Comparison of ENCODE assay signal across 8 cellular contexts in genomic region chr19:664913-665443, GRCh38. TPM values are rescaled to one million over a fixed set of nuclear protein-coding genes. Genes with fewer than 3 reads are reported as not detected.
DNase-seq lines count a peak whose midpoint lies in the region; ATAC-seq, FAIRE-seq and TF ChIP-seq lines count a peak whose summit lies in the region.

No MANE protein-coding gene starts in this region.

- H3K36me3 Mint-ChIP-seq in activated CD4-positive, alpha-beta T cell treated with anti-CD3 and anti-CD28 coated beads, Interleukin-2, amount 10 ng/mL, durations not matched to agents 7 days and 5 days (ENCODE audit: low read depth) = peaks cover 12% of the 10 kb centered on the region

- H3K9me3 Mint-ChIP-seq in activated CD4-positive, alpha-beta T cell treated with anti-CD3 and anti-CD28 coated beads, Interleukin-2, amount 10 ng/mL, durations not matched to agents 7 days and 5 days = no peaks in the 10 kb centered on the region

- BruUV-seq in HepG2 (replicated peaks; lab: Mats Ljungman, UMichigan) = no TSS peak

- peak; percentile 69 for DNase-seq in ACHN
- peak; percentile 36 for DNase-seq in GOT3 (lab: John Stamatoyannopoulos, UW)
- DNase-seq in NCI-H446 treated with DMSO at 0.1 percent for 48 hours (lab: John Stamatoyannopoulos, UW) = peak; percentile 67
- DNase-seq in activated CD4-positive, alpha-beta T cell treated with anti-CD3 and anti-CD28 coated beads, Interleukin-2, amount 10 ng/mL, durations not matched to agents 7 days and 5 days = peak; percentile 82
- DNase-seq in colonic mucosa = peak; percentile 90
- peak; percentile 74 for DNase-seq in HepG2 (ENCODE audit: low spot score)
- peak; percentile 86 for DNase-seq in stimulated activated CD4-positive, alpha-beta T cell treated with anti-CD3 and anti-CD28 coated beads, Interleukin-4, amount 100 ng/mL, for 24 hours

- H3K27me3 ChIP-seq in colonic mucosa (no peaks in the 10 kb centered on the region), HepG2 (ENCODE audit: control insufficient read depth in 1 of 2, insufficient read depth in 2 of 2, low read length in 2 of 2) (no peaks in the 10 kb centered on the region; a peak in 1 of 5 replicates)

- H3K36me3 ChIP-seq in colonic mucosa (no peaks in the 10 kb centered on the region), HepG2 (replicated peaks in 1 of 2; ENCODE audit: control insufficient read depth in 1 of 2, insufficient read depth in 2 of 2, low read length in 2 of 2) (no peaks in the 10 kb centered on the region)

- peaks cover 15% of the 10 kb centered on the region for H4K20me1 ChIP-seq in HepG2 (ENCODE audit: insufficient read depth, low read length)

- H3K4me1 ChIP-seq in colonic mucosa = peaks cover 18% of the 10 kb centered on the region
- H3K4me1 ChIP-seq in HepG2 (ENCODE audit: insufficient read depth, low read length) = peaks cover 53% of the 10 kb centered on the region

- peak overlapping the region; percentile 34 for H3K4me3 Mint-ChIP-seq in activated CD4-positive, alpha-beta T cell treated with anti-CD3 and anti-CD28 coated beads, Interleukin-2, amount 10 ng/mL, durations not matched to agents 7 days and 5 days

- TF ChIP-seq CTCF in colonic mucosa (IDR thresholded peaks at IDR 0.05) (peak; percentile 95), HepG2 (CRISPR knock-in tag; IDR thresholded peaks at IDR 0.05) (peak; percentile 98)

- peaks cover 8% of the 10 kb centered on the region for H3K27me3 Mint-ChIP-seq in activated CD4-positive, alpha-beta T cell treated with anti-CD3 and anti-CD28 coated beads, Interleukin-2, amount 10 ng/mL, durations not matched to agents 7 days and 5 days

- H3K79me2 ChIP-seq in HepG2 (ENCODE audit: insufficient read depth, low read length) = peaks cover 29% of the 10 kb centered on the region

- H2AFZ ChIP-seq in HepG2 (ENCODE audit: low read length) = peak overlapping the region; percentile 20

- TF ChIP-seq POLR2A in HepG2 (IDR thresholded peaks at IDR 0.05; ENCODE audit: insufficient read depth in 1 of 2, low read depth in 2 of 2, low read length in 2 of 2) = no peak

- peak; percentile 42 for FAIRE-seq in HepG2 (lab: Jason Lieb, UNC)

- H3K9ac ChIP-seq in colonic mucosa (ENCODE audit: low read depth in 2 of 2, low read length in 2 of 2) (no peak overlapping the region), HepG2 (ENCODE audit: insufficient read depth, low read depth, low read length) (no peak overlapping the region)

- TF ChIP-seq EP300 in HepG2 (IDR thresholded peaks at IDR 0.05; ENCODE audit: low read depth in 2 of 2, low read length in 2 of 2) (no peak), HepG2 (CRISPR knock-in tag; IDR thresholded peaks at IDR 0.05; ENCODE audit: borderline replicate concordance) (no peak)

- H3K9me3 ChIP-seq in colonic mucosa (no peaks in the 10 kb centered on the region), HepG2 (ENCODE audit: low read length) (no peaks in the 10 kb centered on the region; the same call in 1 of the 2 replicates)

- intact Hi-C loops in colonic mucosa (cut with DNase I) = loop anchor here (1.0 to 10.0 kb wide), 2 partner anchors 68 to 80 kb away; partner anchors contain the start of gene HCN2
- intact Hi-C loops in HepG2 (cut with micrococcal nuclease; ENCODE audit: unreplicated experiment) = loop anchor here (10.0 kb wide), 2 partner anchors 80 to 260 kb away; partner anchors contain the start of genes ARID3A and HCN2

- 10% methylated on average over 8 of the region's 24 CpGs for WGBS in HepG2 (ENCODE audit: low lambda C conversion rate)

- CTCF ChIA-PET in activated CD4-positive, alpha-beta T cell treated with anti-CD3 and anti-CD28 coated beads, Interleukin-2, amount 10 ng/mL, durations not matched to agents 7 days and 5 days (lab: Charles Lee) = interaction anchor here (0.8 kb wide), 1 partner anchor 104 kb away, joined by 3 read pairs; no protein-coding TSS in a partner anchor
- CTCF ChIA-PET in HepG2 (lab: Yijun Ruan, JAX; ENCODE audit: low intra/inter-chr PET ratio, low total read pairs) = interaction anchor here (1.0 to 1.7 kb wide), 6 partner anchors 15 to 81 kb away, joined by 3 to 25 read pairs (median 4); partner anchors contain the start of gene PALM

- no peak overlapping the region for H3K27ac ChIP-seq in colonic mucosa
- no peak overlapping the region for H3K27ac ChIP-seq in HepG2 (ENCODE audit: extremely low read length, insufficient read depth, low read length)

- in situ Hi-C loops in ACHN (cut with HindIII; ENCODE audit: low pct_ligation_motif_present, low pct_unique_long_range_greater_than_20kb, low sequenced_read_pairs) = no loop called here
- in situ Hi-C loops in HepG2 (cut with HindIII; ENCODE audit: extremely low pct_ligation_motif_present, low pct_unique_long_range_greater_than_20kb) = loop anchor here (5.0 kb wide), 1 partner anchor 67 kb away; no protein-coding TSS in a partner anchor

- H3K4me2 ChIP-seq in HepG2 (ENCODE audit: low read depth, low read length) = peak overlapping the region; percentile 76

- peak overlapping the region; percentile 69 for H3K27ac Mint-ChIP-seq in activated CD4-positive, alpha-beta T cell treated with anti-CD3 and anti-CD28 coated beads, Interleukin-2, amount 10 ng/mL, durations not matched to agents 7 days and 5 days

- H3K4me3 ChIP-seq in colonic mucosa (peak overlapping the region; percentile 8), HepG2 (replicated peaks in 1 of 3; ENCODE audit: insufficient read depth in 1 of 3, low read depth in 2 of 3, low read length in 3 of 3) (peak overlapping the region in 1 of 3 experiments; percentile 51; a peak in 1 of 6 replicates)

- H3K4me1 Mint-ChIP-seq in activated CD4-positive, alpha-beta T cell treated with anti-CD3 and anti-CD28 coated beads, Interleukin-2, amount 10 ng/mL, durations not matched to agents 7 days and 5 days = peaks cover 27% of the 10 kb centered on the region

- POLR2A ChIA-PET in activated CD4-positive, alpha-beta T cell treated with anti-CD3 and anti-CD28 coated beads, Interleukin-2, amount 10 ng/mL, durations not matched to agents 7 days and 5 days (lab: Charles Lee) = no interaction called here
- POLR2A ChIA-PET in HepG2 (lab: Yijun Ruan, JAX) = interaction anchor here (0.7 kb wide), 1 partner anchor 11 kb away, joined by 7 read pairs; no protein-coding TSS in a partner anchor

- ATAC-seq in HepG2 (peak; percentile 6), HG03432 (IDR thresholded peaks at IDR 0.05; ENCODE audit: unreplicated experiment) (no peak)

- peak; percentile 99 for TF ChIP-seq RAD21 in HepG2 (CRISPR knock-in tag; IDR thresholded peaks at IDR 0.05)

RNA-seq across cellular contexts. Expression of gene RNF126, which starts 2.0 kb away (rescaled TPM):
- 10 to 100 TPM; 71.5 to 80.3 TPM for total RNA-seq in activated CD4-positive, alpha-beta T cell treated with anti-CD3 and anti-CD28 coated beads, Interleukin-2, amount 10 ng/mL, durations not matched to agents 7 days and 5 days
- 10 to 100 TPM; 54.6 to 74.7 TPM for total RNA-seq in colonic mucosa
- total RNA-seq in HepG2 (2016; rRNA removed; fragmentation: Illumina TruSeq; extraction: Trizol) = 18.5 and 34.0 TPM in 2 replicates
- total RNA-seq in HepG2 (2016; cell fraction: cytosol; rRNA removed; fragmentation: Illumina TruSeq; extraction: Trizol; ENCODE audit: low read depth) = 60.7 and 62.9 TPM in 2 replicates
- total RNA-seq in HepG2 (2016; cell fraction: insoluble cytoplasmic fraction; rRNA removed; fragmentation: Illumina TruSeq; extraction: Trizol) = 14.0 and 32.5 TPM in 2 replicates
- 51.8 and 70.5 TPM in 2 replicates for total RNA-seq in HepG2 (2016; cell fraction: membrane; rRNA removed; fragmentation: Illumina TruSeq; extraction: Trizol)
- 20.4 and 26.7 TPM in 2 replicates for total RNA-seq in HepG2 (2016; cell fraction: nucleus; rRNA removed; fragmentation: Illumina TruSeq; extraction: Trizol)
- polyA plus RNA-seq in HepG2 (2011; rRNA removed) = 23.2 and 24.6 TPM in 2 replicates
- 21.4 and 33.6 TPM in 2 replicates for polyA plus RNA-seq in HepG2 (2011; cell fraction: cytosol; rRNA removed)
- polyA plus RNA-seq in HepG2 (2011; cell fraction: nucleus; rRNA removed) = 96.9 and 98.7 TPM in 2 replicates
- 47.4 and 51.2 TPM in 2 replicates for polyA plus RNA-seq in HepG2 (2012)
- 83.7 and 90.8 TPM in 2 replicates for polyA plus RNA-seq in HepG2 (2016; cell fraction: cytosol; fragmentation: Illumina TruSeq; extraction: Trizol; ENCODE audit: low read depth)
- polyA plus RNA-seq in HepG2 (2016; cell fraction: insoluble cytoplasmic fraction; fragmentation: Illumina TruSeq; extraction: Trizol; ENCODE audit: low read depth) = 29.9 and 39.9 TPM in 2 replicates
- 79.7 and 88.6 TPM in 2 replicates for polyA plus RNA-seq in HepG2 (2016; cell fraction: membrane; fragmentation: Illumina TruSeq; extraction: Trizol; ENCODE audit: low read depth)
- 75.9 and 77.0 TPM in 2 replicates for polyA plus RNA-seq in HepG2 (2016; cell fraction: nucleus; fragmentation: Illumina TruSeq; extraction: Trizol; ENCODE audit: insufficient read depth, low read depth)
- 10.7 and 26.6 TPM in 2 replicates for polyA minus RNA-seq in HepG2 (2011; rRNA and poly(A)+ RNA removed; ENCODE audit: low replicate concordance)
- 18.3 and 21.9 TPM in 2 replicates for polyA minus RNA-seq in HepG2 (2011; cell fraction: cytosol; rRNA and poly(A)+ RNA removed)
- polyA minus RNA-seq in HepG2 (2011; cell fraction: nucleus; rRNA and poly(A)+ RNA removed) = 28.0 and 36.3 TPM in 2 replicates

RNA-seq across cellular contexts. Expression of gene FSTL3, which starts 11.2 kb away (rescaled TPM):
- total RNA-seq in activated CD4-positive, alpha-beta T cell treated with anti-CD3 and anti-CD28 coated beads, Interleukin-2, amount 10 ng/mL, durations not matched to agents 7 days and 5 days = 1 to 10 TPM; 1.6 to 2.1 TPM
- total RNA-seq in colonic mucosa = 10 to 100 TPM in 1 of 2 donors, 1 to 10 TPM in 1; 4.5 to 10.1 TPM
- total RNA-seq in HepG2 (2016; rRNA removed; fragmentation: Illumina TruSeq; extraction: Trizol) = 5.8 and 13.5 TPM in 2 replicates
- 3.3 and 3.8 TPM in 2 replicates for total RNA-seq in HepG2 (2016; cell fraction: cytosol; rRNA removed; fragmentation: Illumina TruSeq; extraction: Trizol; ENCODE audit: low read depth)
- total RNA-seq in HepG2 (2016; cell fraction: insoluble cytoplasmic fraction; rRNA removed; fragmentation: Illumina TruSeq; extraction: Trizol) = 4.6 and 14.2 TPM in 2 replicates
- total RNA-seq in HepG2 (2016; cell fraction: membrane; rRNA removed; fragmentation: Illumina TruSeq; extraction: Trizol) = 7.0 and 8.2 TPM in 2 replicates
- 11.9 and 15.2 TPM in 2 replicates for total RNA-seq in HepG2 (2016; cell fraction: nucleus; rRNA removed; fragmentation: Illumina TruSeq; extraction: Trizol)
- polyA plus RNA-seq in HepG2 (2011; rRNA removed) = 15.6 and 30.9 TPM in 2 replicates
- polyA plus RNA-seq in HepG2 (2011; cell fraction: cytosol; rRNA removed) = 24.5 and 32.7 TPM in 2 replicates
- polyA plus RNA-seq in HepG2 (2011; cell fraction: nucleus; rRNA removed) = 151 and 166 TPM in 2 replicates
- 19.0 and 28.0 TPM in 2 replicates for polyA plus RNA-seq in HepG2 (2012)
- 3.1 and 4.0 TPM in 2 replicates for polyA plus RNA-seq in HepG2 (2016; cell fraction: cytosol; fragmentation: Illumina TruSeq; extraction: Trizol; ENCODE audit: low read depth)
- 6.4 and 7.0 TPM in 2 replicates for polyA plus RNA-seq in HepG2 (2016; cell fraction: insoluble cytoplasmic fraction; fragmentation: Illumina TruSeq; extraction: Trizol; ENCODE audit: low read depth)
- polyA plus RNA-seq in HepG2 (2016; cell fraction: membrane; fragmentation: Illumina TruSeq; extraction: Trizol; ENCODE audit: low read depth) = 5.8 and 6.2 TPM in 2 replicates
- polyA plus RNA-seq in HepG2 (2016; cell fraction: nucleus; fragmentation: Illumina TruSeq; extraction: Trizol; ENCODE audit: insufficient read depth, low read depth) = 30.9 and 40.0 TPM in 2 replicates
- polyA minus RNA-seq in HepG2 (2011; rRNA and poly(A)+ RNA removed; ENCODE audit: low replicate concordance) = 28.2 and 70.2 TPM in 2 replicates
- 10.6 and 21.0 TPM in 2 replicates for polyA minus RNA-seq in HepG2 (2011; cell fraction: cytosol; rRNA and poly(A)+ RNA removed)
- 6.8 and 7.9 TPM in 2 replicates for polyA minus RNA-seq in HepG2 (2011; cell fraction: nucleus; rRNA and poly(A)+ RNA removed)

RNA-seq across cellular contexts. Expression of gene FGF22, which starts 25.3 kb away (rescaled TPM):
- under 1 TPM in 1 of 2 experiments, not detected in 1; 0.12 TPM for total RNA-seq in activated CD4-positive, alpha-beta T cell treated with anti-CD3 and anti-CD28 coated beads, Interleukin-2, amount 10 ng/mL, durations not matched to agents 7 days and 5 days
- not detected for total RNA-seq in colonic mucosa
- total RNA-seq in HepG2 (2016; rRNA removed; fragmentation: Illumina TruSeq; extraction: Trizol) = 0.24 TPM in 1 of 2 replicates, not detected in the other
- not detected in 2 replicates for total RNA-seq in HepG2 (2016; cell fraction: cytosol; rRNA removed; fragmentation: Illumina TruSeq; extraction: Trizol; ENCODE audit: low read depth)
- total RNA-seq in HepG2 (2016; cell fraction: insoluble cytoplasmic fraction; rRNA removed; fragmentation: Illumina TruSeq; extraction: Trizol) = 0.09 TPM in 1 of 2 replicates, not detected in the other
- 0.17 and 0.19 TPM in 2 replicates for total RNA-seq in HepG2 (2016; cell fraction: membrane; rRNA removed; fragmentation: Illumina TruSeq; extraction: Trizol)
- total RNA-seq in HepG2 (2016; cell fraction: nucleus; rRNA removed; fragmentation: Illumina TruSeq; extraction: Trizol) = not detected in 2 replicates
- 0.07 TPM in 1 of 2 replicates, not detected in the other for polyA plus RNA-seq in HepG2 (2011; rRNA removed)
- not detected in 2 replicates for polyA plus RNA-seq in HepG2 (2011; cell fraction: cytosol; rRNA removed)
- polyA plus RNA-seq in HepG2 (2011; cell fraction: nucleus; rRNA removed) = not detected in 2 replicates
- polyA plus RNA-seq in HepG2 (2012) = 0.09 and 0.27 TPM in 2 replicates
- 0.08 and 0.16 TPM in 2 replicates for polyA plus RNA-seq in HepG2 (2016; cell fraction: cytosol; fragmentation: Illumina TruSeq; extraction: Trizol; ENCODE audit: low read depth)
- polyA plus RNA-seq in HepG2 (2016; cell fraction: insoluble cytoplasmic fraction; fragmentation: Illumina TruSeq; extraction: Trizol; ENCODE audit: low read depth) = not detected in 2 replicates
- polyA plus RNA-seq in HepG2 (2016; cell fraction: membrane; fragmentation: Illumina TruSeq; extraction: Trizol; ENCODE audit: low read depth) = 0.13 TPM in 1 of 2 replicates, not detected in the other
- polyA plus RNA-seq in HepG2 (2016; cell fraction: nucleus; fragmentation: Illumina TruSeq; extraction: Trizol; ENCODE audit: insufficient read depth, low read depth) = 0.33 TPM in 1 of 2 replicates, not detected in the other
- not detected in 2 replicates for polyA minus RNA-seq in HepG2 (2011; rRNA and poly(A)+ RNA removed; ENCODE audit: low replicate concordance)
- not detected in 2 replicates for polyA minus RNA-seq in HepG2 (2011; cell fraction: cytosol; rRNA and poly(A)+ RNA removed)
- polyA minus RNA-seq in HepG2 (2011; cell fraction: nucleus; rRNA and poly(A)+ RNA removed) = not detected in 2 replicates

RNA-seq across cellular contexts. Expression of gene PRSS57, which starts 30.3 kb away (rescaled TPM):
- not detected for total RNA-seq in activated CD4-positive, alpha-beta T cell treated with anti-CD3 and anti-CD28 coated beads, Interleukin-2, amount 10 ng/mL, durations not matched to agents 7 days and 5 days
- total RNA-seq in colonic mucosa = not detected
- total RNA-seq in HepG2 (2016; rRNA removed; fragmentation: Illumina TruSeq; extraction: Trizol) = not detected in 2 replicates
- not detected in 2 replicates for total RNA-seq in HepG2 (2016; cell fraction: cytosol; rRNA removed; fragmentation: Illumina TruSeq; extraction: Trizol; ENCODE audit: low read depth)
- not detected in 2 replicates for total RNA-seq in HepG2 (2016; cell fraction: insoluble cytoplasmic fraction; rRNA removed; fragmentation: Illumina TruSeq; extraction: Trizol)
- not detected in 2 replicates for total RNA-seq in HepG2 (2016; cell fraction: membrane; rRNA removed; fragmentation: Illumina TruSeq; extraction: Trizol)
- not detected in 2 replicates for total RNA-seq in HepG2 (2016; cell fraction: nucleus; rRNA removed; fragmentation: Illumina TruSeq; extraction: Trizol)
- polyA plus RNA-seq in HepG2 (2011; rRNA removed) = 0.12 and 0.20 TPM in 2 replicates
- 0.10 and 0.20 TPM in 2 replicates for polyA plus RNA-seq in HepG2 (2011; cell fraction: cytosol; rRNA removed)
- polyA plus RNA-seq in HepG2 (2011; cell fraction: nucleus; rRNA removed) = not detected in 2 replicates
- 0.13 and 0.16 TPM in 2 replicates for polyA plus RNA-seq in HepG2 (2012)
- not detected in 2 replicates for polyA plus RNA-seq in HepG2 (2016; cell fraction: cytosol; fragmentation: Illumina TruSeq; extraction: Trizol; ENCODE audit: low read depth)
- not detected in 2 replicates for polyA plus RNA-seq in HepG2 (2016; cell fraction: insoluble cytoplasmic fraction; fragmentation: Illumina TruSeq; extraction: Trizol; ENCODE audit: low read depth)
- polyA plus RNA-seq in HepG2 (2016; cell fraction: membrane; fragmentation: Illumina TruSeq; extraction: Trizol; ENCODE audit: low read depth) = not detected in 2 replicates
- not detected in 2 replicates for polyA plus RNA-seq in HepG2 (2016; cell fraction: nucleus; fragmentation: Illumina TruSeq; extraction: Trizol; ENCODE audit: insufficient read depth, low read depth)
- polyA minus RNA-seq in HepG2 (2011; rRNA and poly(A)+ RNA removed; ENCODE audit: low replicate concordance) = not detected in 2 replicates
- polyA minus RNA-seq in HepG2 (2011; cell fraction: cytosol; rRNA and poly(A)+ RNA removed) = not detected in 2 replicates
- polyA minus RNA-seq in HepG2 (2011; cell fraction: nucleus; rRNA and poly(A)+ RNA removed) = not detected in 2 replicates

RNA-seq across cellular contexts. Expression of gene POLRMT, which starts 31.6 kb away (rescaled TPM):
- 10 to 100 TPM; 42.1 to 52.3 TPM for total RNA-seq in activated CD4-positive, alpha-beta T cell treated with anti-CD3 and anti-CD28 coated beads, Interleukin-2, amount 10 ng/mL, durations not matched to agents 7 days and 5 days
- total RNA-seq in colonic mucosa (10 to 100 TPM; 50.2 to 77.3 TPM), HepG2 (2016; rRNA removed; fragmentation: Illumina TruSeq; extraction: Trizol) (52.5 and 78.0 TPM in 2 replicates)
- total RNA-seq in HepG2 (2016; cell fraction: cytosol; rRNA removed; fragmentation: Illumina TruSeq; extraction: Trizol; ENCODE audit: low read depth) = 14.6 and 16.3 TPM in 2 replicates
- total RNA-seq in HepG2 (2016; cell fraction: insoluble cytoplasmic fraction; rRNA removed; fragmentation: Illumina TruSeq; extraction: Trizol) = 49.1 and 82.6 TPM in 2 replicates
- 30.6 and 32.9 TPM in 2 replicates for total RNA-seq in HepG2 (2016; cell fraction: membrane; rRNA removed; fragmentation: Illumina TruSeq; extraction: Trizol)
- 53.4 and 70.1 TPM in 2 replicates for total RNA-seq in HepG2 (2016; cell fraction: nucleus; rRNA removed; fragmentation: Illumina TruSeq; extraction: Trizol)
- 101 and 114 TPM in 2 replicates for polyA plus RNA-seq in HepG2 (2011; rRNA removed)
- polyA plus RNA-seq in HepG2 (2011; cell fraction: cytosol; rRNA removed) = 20.8 and 36.5 TPM in 2 replicates
- 255 and 333 TPM in 2 replicates for polyA plus RNA-seq in HepG2 (2011; cell fraction: nucleus; rRNA removed)
- 52.2 and 65.7 TPM in 2 replicates for polyA plus RNA-seq in HepG2 (2012)
- polyA plus RNA-seq in HepG2 (2016; cell fraction: cytosol; fragmentation: Illumina TruSeq; extraction: Trizol; ENCODE audit: low read depth) = 16.5 and 17.7 TPM in 2 replicates
- polyA plus RNA-seq in HepG2 (2016; cell fraction: insoluble cytoplasmic fraction; fragmentation: Illumina TruSeq; extraction: Trizol; ENCODE audit: low read depth) = 70.9 and 71.7 TPM in 2 replicates
- 34.9 and 37.3 TPM in 2 replicates for polyA plus RNA-seq in HepG2 (2016; cell fraction: membrane; fragmentation: Illumina TruSeq; extraction: Trizol; ENCODE audit: low read depth)
- polyA plus RNA-seq in HepG2 (2016; cell fraction: nucleus; fragmentation: Illumina TruSeq; extraction: Trizol; ENCODE audit: insufficient read depth, low read depth) = 138 and 146 TPM in 2 replicates
- polyA minus RNA-seq in HepG2 (2011; rRNA and poly(A)+ RNA removed; ENCODE audit: low replicate concordance) = 247 and 377 TPM in 2 replicates
- polyA minus RNA-seq in HepG2 (2011; cell fraction: cytosol; rRNA and poly(A)+ RNA removed) = 67.1 and 69.6 TPM in 2 replicates
- polyA minus RNA-seq in HepG2 (2011; cell fraction: nucleus; rRNA and poly(A)+ RNA removed) = 37.9 and 42.3 TPM in 2 replicates

Comparison
In these comparisons a context has a peak if more than half of its experiments do, and no peak if none do; other contexts are left out.
1. DNase-seq: peak in every context shown above with its lines; median percentile 90 in colonic mucosa; 86 in stimulated activated CD4-positive, alpha-beta T cell treated with anti-CD3 and anti-CD28 coated beads, Interleukin-4, amount 100 ng/mL, for 24 hours; 82 in activated CD4-positive, alpha-beta T cell treated with anti-CD3 and anti-CD28 coated beads, Interleukin-2, amount 10 ng/mL, durations not matched to agents 7 days and 5 days; 74 in HepG2; 69 in ACHN; 67 in NCI-H446 treated with DMSO at 0.1 percent for 48 hours; 36 in GOT3.